Comparison of ENCODE assay signal across 8 cellular contexts in genomic region chr6:19805146-19805515, GRCh38. TPM values are rescaled to one million over a fixed set of nuclear protein-coding genes. Genes with fewer than 3 reads are reported as not detected.
DNase-seq lines count a peak whose midpoint lies in the region; ATAC-seq lines count a peak whose summit lies in the region.

No MANE protein-coding gene starts in this region.

- CTCF ChIA-PET in activated CD8-positive, alpha-beta T cell treated with anti-CD3 and anti-CD28 coated beads, Interleukin-2, amount 10 ng/mL, durations not matched to agents 7 days and 5 days (lab: Charles Lee): no interaction called here

- no peak for ATAC-seq in activated CD8-positive, alpha-beta T cell treated with anti-CD3 and anti-CD28 coated beads, Interleukin-2, amount 10 ng/mL, durations not matched to agents 7 days and 5 days
- ATAC-seq in HG02981 (IDR thresholded peaks at IDR 0.05; ENCODE audit: unreplicated experiment) (no peak), HG03457 (IDR thresholded peaks at IDR 0.05; ENCODE audit: unreplicated experiment) (no peak)

- no peaks in the 10 kb centered on the region for H3K36me3 Mint-ChIP-seq in activated CD8-positive, alpha-beta T cell treated with anti-CD3 and anti-CD28 coated beads, Interleukin-2, amount 10 ng/mL, durations not matched to agents 7 days and 5 days (ENCODE audit: low read depth)
- no peaks in the 10 kb centered on the region for H3K36me3 Mint-ChIP-seq in immature natural killer cell

- H3K9me3 Mint-ChIP-seq in activated CD8-positive, alpha-beta T cell treated with anti-CD3 and anti-CD28 coated beads, Interleukin-2, amount 10 ng/mL, durations not matched to agents 7 days and 5 days (ENCODE audit: insufficient read depth): no peaks in the 10 kb centered on the region
- H3K9me3 Mint-ChIP-seq in immature natural killer cell: peaks cover 0 to 3% (median 0%) of the 10 kb centered on the region in 6 donors

- H3K27me3 Mint-ChIP-seq in activated CD8-positive, alpha-beta T cell treated with anti-CD3 and anti-CD28 coated beads, Interleukin-2, amount 10 ng/mL, durations not matched to agents 7 days and 5 days (ENCODE audit: low read depth): peaks cover 19% of the 10 kb centered on the region
- peaks cover 9 to 19% (median 12%) of the 10 kb centered on the region in 3 donors for H3K27me3 Mint-ChIP-seq in immature natural killer cell (ENCODE audit: low read depth in 3 of 3)

- peak; percentile 70 for DNase-seq in NCI-H2227 treated with DMSO at 0.1 percent for 48 hours (lab: John Stamatoyannopoulos, UW)
- no peak for DNase-seq in NCI-H2227 (lab: John Stamatoyannopoulos, UW; ENCODE audit: unreplicated experiment)
- DNase-seq in activated CD8-positive, alpha-beta T cell treated with anti-CD3 and anti-CD28 coated beads, Interleukin-2, amount 10 ng/mL, durations not matched to agents 7 days and 5 days: no peak
- DNase-seq in immature natural killer cell: no peak
- DNase-seq in substantia nigra (lab: John Stamatoyannopoulos, UW): no peak
- DNase-seq in activated CD4-positive, CD25-positive, alpha-beta regulatory T cell treated with anti-CD3 and anti-CD28 coated beads, Interleukin-2, amount 50 U/mL, for 72 hours: no peak

- POLR2A ChIA-PET in activated CD8-positive, alpha-beta T cell treated with anti-CD3 and anti-CD28 coated beads, Interleukin-2, amount 10 ng/mL, durations not matched to agents 7 days and 5 days (lab: Charles Lee): no interaction called here

- H3K4me1 Mint-ChIP-seq in activated CD8-positive, alpha-beta T cell treated with anti-CD3 and anti-CD28 coated beads, Interleukin-2, amount 10 ng/mL, durations not matched to agents 7 days and 5 days (ENCODE audit: low read depth): peaks cover 6% of the 10 kb centered on the region
- H3K4me1 Mint-ChIP-seq in immature natural killer cell: peaks cover 12 to 17% of the 10 kb centered on the region in 2 donors

- no peak overlapping the region for H3K27ac Mint-ChIP-seq in activated CD8-positive, alpha-beta T cell treated with anti-CD3 and anti-CD28 coated beads, Interleukin-2, amount 10 ng/mL, durations not matched to agents 7 days and 5 days
- no peak overlapping the region for H3K27ac Mint-ChIP-seq in immature natural killer cell

- H3K4me3 Mint-ChIP-seq in activated CD8-positive, alpha-beta T cell treated with anti-CD3 and anti-CD28 coated beads, Interleukin-2, amount 10 ng/mL, durations not matched to agents 7 days and 5 days: peak overlapping the region; percentile 58
- peak overlapping the region; percentile 52 to 75 (median 67) for H3K4me3 Mint-ChIP-seq in immature natural killer cell

- peak overlapping the region; percentile 71 for H3K27ac ChIP-seq in substantia nigra (ENCODE audit: low read depth, low read length, poor library complexity, severe bottlenecking)

RNA-seq across cellular contexts. Expression of gene ID4, which starts 32.0 kb away (rescaled TPM):
- total RNA-seq in activated CD8-positive, alpha-beta T cell treated with anti-CD3 and anti-CD28 coated beads, Interleukin-2, amount 10 ng/mL, durations not matched to agents 7 days and 5 days: not detected
- not detected for polyA plus RNA-seq in immature natural killer cell
